Comparison of ENCODE assay signal across 19 cellular contexts in the genomic region with DNA sequence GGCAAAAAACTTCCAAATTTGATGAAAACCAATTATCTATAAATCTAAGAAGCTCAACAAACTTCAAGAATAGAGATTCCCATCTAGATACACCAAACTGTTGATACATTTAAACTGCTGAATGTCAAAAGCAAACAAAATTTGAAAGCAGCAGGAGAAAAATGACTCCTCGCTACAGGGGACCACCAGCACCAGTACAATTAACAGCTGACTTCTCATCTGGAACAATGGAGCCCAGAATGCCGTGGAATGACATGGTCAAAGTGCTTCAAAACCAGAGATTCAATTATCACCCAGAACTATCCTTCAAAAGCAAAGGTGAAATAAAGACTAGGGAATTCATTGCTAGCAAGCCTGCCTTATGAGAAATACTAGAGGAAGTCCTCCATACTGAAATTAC. TPM values are rescaled to one million over a fixed set of nuclear protein-coding genes. Genes with fewer than 3 reads are reported as not detected.
DNase-seq lines count a peak whose midpoint lies in the region; TF ChIP-seq lines count a peak whose summit lies in the region.
"Had no signal": no experiment of that assay in that cellular context is flagged by ENCODE, and none has a peak within 500 bp of the region (broad histone marks: within the 10 kb centered on the region; RNA-seq: fewer than 3 reads in every experiment).

No MANE protein-coding gene starts in this region.

- H3K27me3 Mint-ChIP-seq in activated naive CD4-positive, alpha-beta T cell treated with anti-CD3 and anti-CD28 coated beads, Interleukin-2, amount 50 U/mL, for 24 hours = no peaks in the 10 kb centered on the region
- H3K27me3 Mint-ChIP-seq in HFFc6 (ENCODE audit: insufficient read depth) (no peaks in the 10 kb centered on the region; the same call in 1 of the 2 replicates), progenitor cell of endocrine pancreas (no peaks in the 10 kb centered on the region)
- no peaks in the 10 kb centered on the region for H3K27me3 Mint-ChIP-seq in activated naive CD8-positive, alpha-beta T cell

- H3K36me3 Mint-ChIP-seq in activated naive CD4-positive, alpha-beta T cell treated with anti-CD3 and anti-CD28 coated beads, Interleukin-2, amount 50 U/mL, for 24 hours = peaks cover 15% of the 10 kb centered on the region
- peaks cover 30% of the 10 kb centered on the region for H3K36me3 Mint-ChIP-seq in HFFc6 (ENCODE audit: low read depth)
- H3K36me3 Mint-ChIP-seq in activated naive CD8-positive, alpha-beta T cell = peaks cover 17% of the 10 kb centered on the region
- peaks cover 44% of the 10 kb centered on the region for H3K36me3 Mint-ChIP-seq in progenitor cell of endocrine pancreas (ENCODE audit: insufficient read depth)

- peaks cover 55% of the 10 kb centered on the region for H3K4me1 Mint-ChIP-seq in activated naive CD4-positive, alpha-beta T cell treated with anti-CD3 and anti-CD28 coated beads, Interleukin-2, amount 50 U/mL, for 24 hours
- H3K4me1 Mint-ChIP-seq in HFFc6 (ENCODE audit: low read depth) (peaks cover 12% of the 10 kb centered on the region), progenitor cell of endocrine pancreas (ENCODE audit: low read depth) (peaks cover 2% of the 10 kb centered on the region)
- peaks cover 27% of the 10 kb centered on the region for H3K4me1 Mint-ChIP-seq in activated naive CD8-positive, alpha-beta T cell (ENCODE audit: low read depth)

- no peaks in the 10 kb centered on the region for H3K9me3 Mint-ChIP-seq in activated naive CD4-positive, alpha-beta T cell treated with anti-CD3 and anti-CD28 coated beads, Interleukin-2, amount 50 U/mL, for 24 hours
- H3K9me3 Mint-ChIP-seq in HFFc6 (no peaks in the 10 kb centered on the region), progenitor cell of endocrine pancreas (ENCODE audit: low read depth) (peaks cover 9% of the 10 kb centered on the region)
- no peaks in the 10 kb centered on the region for H3K9me3 Mint-ChIP-seq in activated naive CD8-positive, alpha-beta T cell (ENCODE audit: low read depth)

- TF ChIP-seq CTCF in HFFc6 (IDR thresholded peaks at IDR 0.05) (no peak), progenitor cell of endocrine pancreas (IDR thresholded peaks at IDR 0.05; ENCODE audit: unreplicated experiment) (no peak)

- no peak overlapping the region for H3K4me3 Mint-ChIP-seq in activated naive CD4-positive, alpha-beta T cell treated with anti-CD3 and anti-CD28 coated beads, Interleukin-2, amount 50 U/mL, for 24 hours
- H3K4me3 Mint-ChIP-seq in HFFc6 (no peak overlapping the region), progenitor cell of endocrine pancreas (ENCODE audit: low read depth) (no peak overlapping the region)
- no peak overlapping the region for H3K4me3 Mint-ChIP-seq in activated naive CD8-positive, alpha-beta T cell
- H3K4me3 Mint-ChIP-seq: CD14-positive monocyte had no signal

- no peak for DNase-seq in activated naive CD4-positive, alpha-beta T cell treated with anti-CD3 and anti-CD28 coated beads, Interleukin-2, amount 50 U/mL, for 16 hours
- DNase-seq in HFFc6 (no peak), progenitor cell of endocrine pancreas (ENCODE audit: low spot score, unreplicated experiment) (no peak), DMS79 treated with DMSO at 0.1 percent for 48 hours (lab: John Stamatoyannopoulos, UW) (no peak), T1000 (lab: John Stamatoyannopoulos, UW) (no peak)
- DNase-seq: activated effector memory CD4-positive, alpha-beta T cell treated with Interleukin-2 at 50 U/mL for 16 hours; amygdala; cortex of kidney; DMS153; GDM1; kidney glomerular epithelial cell; MM.1S; NCI-H1436 treated with DMSO at 0.1 percent for 48 hours; NCI-H2171; NCI-H524 treated with DMSO at 0.1 percent for 48 hours; ovary had no signal

- H3K27ac Mint-ChIP-seq in activated naive CD4-positive, alpha-beta T cell treated with anti-CD3 and anti-CD28 coated beads, Interleukin-2, amount 50 U/mL, for 24 hours = peak overlapping the region; percentile 95
- H3K27ac Mint-ChIP-seq in HFFc6 (peak overlapping the region; percentile 43; the same call in 1 of the 2 replicates), progenitor cell of endocrine pancreas (peak overlapping the region; percentile 67)
- peak overlapping the region; percentile 46 for H3K27ac Mint-ChIP-seq in activated naive CD8-positive, alpha-beta T cell

RNA-seq across cellular contexts. Expression of a gene that starts 11.6 kb away (rescaled TPM):
- 100 to 1,000 TPM; 120 to 153 (median 147) TPM for total RNA-seq in HFFc6 (2021; fragmentation: NEBNext Ultra II Directional; extraction: Animal tissue kit (Norgen Biotek cat#: 25700))
- total RNA-seq in progenitor cell of endocrine pancreas = 258 TPM in 2 replicates

RNA-seq across cellular contexts. Expression of a gene that starts 38.5 kb away (rescaled TPM):
- total RNA-seq in HFFc6 (2021; fragmentation: NEBNext Ultra II Directional; extraction: Animal tissue kit (Norgen Biotek cat#: 25700)) = 10 to 100 TPM; 17.0 to 23.2 (median 20.1) TPM
- total RNA-seq in progenitor cell of endocrine pancreas = 16.3 and 17.5 TPM in 2 replicates

Comparison
In these comparisons a context has a peak if more than half of its experiments do, and no peak if none do; other contexts are left out.
1. H3K27ac Mint-ChIP-seq: peak in every context shown above with its lines; median percentile 95 in activated naive CD4-positive, alpha-beta T cell treated with anti-CD3 and anti-CD28 coated beads, Interleukin-2, amount 50 U/mL, for 24 hours; 67 in progenitor cell of endocrine pancreas; 46 in activated naive CD8-positive, alpha-beta T cell; 43 in HFFc6.